ENCODE assay signal across 15 cellular contexts in the genomic region with DNA sequence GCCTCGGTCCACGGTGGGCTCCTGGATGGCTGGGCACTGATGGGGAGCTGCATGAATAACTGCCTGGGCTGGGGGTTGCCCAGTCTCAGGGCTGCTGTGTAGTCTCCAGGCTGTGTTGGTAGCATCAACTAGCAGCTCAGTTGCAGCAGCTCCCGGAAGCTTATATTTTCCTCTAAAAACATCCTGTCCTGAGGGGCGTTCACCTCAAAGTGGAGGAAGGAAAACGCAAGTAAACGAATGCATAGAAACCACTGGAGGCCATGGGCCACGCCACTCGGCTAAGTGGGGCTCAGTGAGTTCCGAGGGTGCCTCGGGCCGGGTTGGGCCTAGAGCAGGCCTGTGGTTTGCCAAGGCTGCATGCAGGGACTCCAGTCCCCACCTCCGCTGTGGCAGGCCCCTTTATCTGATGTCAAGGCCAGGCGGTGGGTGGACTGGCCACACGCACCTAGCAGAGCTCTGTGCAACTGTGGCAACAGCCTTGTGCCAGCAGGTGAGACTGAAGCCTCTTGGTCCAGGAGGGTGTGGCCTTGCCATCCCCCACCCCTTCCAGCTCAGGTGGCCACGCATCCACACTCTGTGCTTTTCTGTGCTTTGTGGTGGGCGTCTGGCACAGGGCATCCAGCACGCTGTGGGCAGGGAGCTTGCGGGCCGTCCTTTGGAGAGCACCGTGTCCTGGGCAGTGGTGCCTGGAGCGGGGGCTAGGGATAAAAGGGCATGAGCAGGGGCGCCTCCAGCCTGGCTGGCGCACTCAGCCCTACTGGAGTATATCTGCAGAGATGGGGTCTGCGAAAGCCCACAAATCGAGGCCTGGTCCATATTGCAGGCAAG. TPM values are rescaled to one million over a fixed set of nuclear protein-coding genes. Genes with fewer than 3 reads are reported as not detected.
DNase-seq lines count a peak whose midpoint lies in the region; ATAC-seq and TF ChIP-seq lines count a peak whose summit lies in the region.
"Had no signal": no experiment of that assay in that cellular context is flagged by ENCODE, and none has a peak within 500 bp of the region (broad histone marks: within the 10 kb centered on the region; RNA-seq: fewer than 3 reads in every experiment).

No MANE protein-coding gene starts in this region.

- DNase-seq in activated gamma-delta T cell treated with Interleukin-2 at 50 U/mL for 16 hours (peak; percentile 50), activated gamma-delta T cell (lab: John Stamatoyannopoulos, UW) (no peak), chondrocyte (ENCODE audit: low spot score) (peak; percentile 72), left colon (no peak), dermis blood vessel endothelial cell (no peak), NCI-H1092 (lab: John Stamatoyannopoulos, UW) (no peak)
- no peak for DNase-seq in T-helper 2 cell treated with Interferon-gamma antibody and Interleukin-4, amounts not matched to agents 5 μg/mL and 100 μg/mL, for 36 hours (ENCODE audit: low spot score)
- DNase-seq in stimulated activated effector memory CD8-positive, alpha-beta T cell treated with anti-CD3 and anti-CD28 coated beads, Interleukin-12 subunit alpha, Interleukin-12 subunit beta, amount 100 ng/mL, for 72 hours (ENCODE audit: low spot score in 2 of 2): no peak
- DNase-seq: HCEC 1CT, hypothalamus, NCI-H2081, NCI-H69, uterus had no signal

- H3K4me3 Mint-ChIP-seq in T-helper 2 cell treated with Interferon-gamma antibody and Interleukin-4, amounts not matched to agents 5 μg/mL and 100 μg/mL, for 36 hours: peak overlapping the region; percentile 81
- no peak overlapping the region for H3K4me3 Mint-ChIP-seq in chondrocyte (ENCODE audit: unreplicated experiment)
- peak overlapping the region; percentile 50 for H3K4me3 Mint-ChIP-seq in stimulated activated effector memory CD8-positive, alpha-beta T cell treated with anti-CD3 and anti-CD28 coated beads, Interleukin-12 subunit alpha, Interleukin-12 subunit beta, amount 100 ng/mL, for 72 hours
- H3K4me3 Mint-ChIP-seq: brain had no signal

- H3K9me3 Mint-ChIP-seq in T-helper 2 cell treated with Interferon-gamma antibody and Interleukin-4, amounts not matched to agents 5 μg/mL and 100 μg/mL, for 36 hours: no peaks in the 10 kb centered on the region
- H3K9me3 Mint-ChIP-seq in chondrocyte (ENCODE audit: low read depth): no peaks in the 10 kb centered on the region
- no peaks in the 10 kb centered on the region for H3K9me3 Mint-ChIP-seq in stimulated activated effector memory CD8-positive, alpha-beta T cell treated with anti-CD3 and anti-CD28 coated beads, Interleukin-12 subunit alpha, Interleukin-12 subunit beta, amount 100 ng/mL, for 72 hours
- H3K9me3 Mint-ChIP-seq: brain had no signal

- peak overlapping the region; percentile 83 for H3K27ac Mint-ChIP-seq in T-helper 2 cell treated with Interferon-gamma antibody and Interleukin-4, amounts not matched to agents 5 μg/mL and 100 μg/mL, for 36 hours
- no peak overlapping the region for H3K27ac Mint-ChIP-seq in chondrocyte (ENCODE audit: unreplicated experiment)
- peak overlapping the region; percentile 43 for H3K27ac Mint-ChIP-seq in stimulated activated effector memory CD8-positive, alpha-beta T cell treated with anti-CD3 and anti-CD28 coated beads, Interleukin-12 subunit alpha, Interleukin-12 subunit beta, amount 100 ng/mL, for 72 hours

- no peak for ATAC-seq in stimulated activated effector memory CD8-positive, alpha-beta T cell treated with anti-CD3 and anti-CD28 coated beads, Interleukin-12 subunit alpha, Interleukin-12 subunit beta, amount 100 ng/mL, for 72 hours
- no peak for ATAC-seq in left colon
- ATAC-seq: left cardiac atrium had no signal

- H3K27me3 Mint-ChIP-seq in T-helper 2 cell treated with Interferon-gamma antibody and Interleukin-4, amounts not matched to agents 5 μg/mL and 100 μg/mL, for 36 hours (ENCODE audit: low read depth): peaks cover 2% of the 10 kb centered on the region
- no peaks in the 10 kb centered on the region for H3K27me3 Mint-ChIP-seq in chondrocyte (ENCODE audit: low read depth)

- no peak for TF ChIP-seq CTCF in chondrocyte (IDR thresholded peaks at IDR 0.05)

- peaks cover 19% of the 10 kb centered on the region for H3K36me3 Mint-ChIP-seq in T-helper 2 cell treated with Interferon-gamma antibody and Interleukin-4, amounts not matched to agents 5 μg/mL and 100 μg/mL, for 36 hours (ENCODE audit: low read depth)
- peaks cover 3% of the 10 kb centered on the region for H3K36me3 Mint-ChIP-seq in chondrocyte (ENCODE audit: low read depth)
- peaks cover 29% of the 10 kb centered on the region for H3K36me3 Mint-ChIP-seq in stimulated activated effector memory CD8-positive, alpha-beta T cell treated with anti-CD3 and anti-CD28 coated beads, Interleukin-12 subunit alpha, Interleukin-12 subunit beta, amount 100 ng/mL, for 72 hours
- H3K36me3 Mint-ChIP-seq: brain had no signal

- peaks cover 47% of the 10 kb centered on the region for H3K4me1 Mint-ChIP-seq in T-helper 2 cell treated with Interferon-gamma antibody and Interleukin-4, amounts not matched to agents 5 μg/mL and 100 μg/mL, for 36 hours (ENCODE audit: low read depth)
- peaks cover 30% of the 10 kb centered on the region for H3K4me1 Mint-ChIP-seq in chondrocyte (ENCODE audit: low read depth)
- peaks cover 97% of the 10 kb centered on the region for H3K4me1 Mint-ChIP-seq in stimulated activated effector memory CD8-positive, alpha-beta T cell treated with anti-CD3 and anti-CD28 coated beads, Interleukin-12 subunit alpha, Interleukin-12 subunit beta, amount 100 ng/mL, for 72 hours

- intact Hi-C loops in left colon (cut with DNase I, micrococcal nuclease): no loop called here

RNA-seq across cellular contexts. Expression of gene TCF7, which starts 15.1 kb away (rescaled TPM):
- 0.53 to 1.2 TPM (median 0.55 TPM) in 3 replicates for total RNA-seq in chondrocyte
- 1 to 10 TPM; 3.0 to 6.0 TPM for total RNA-seq in left colon
- 0.19 and 0.34 TPM in 2 replicates for total RNA-seq in dermis blood vessel endothelial cell

RNA-seq across cellular contexts. Expression of gene SKP1, which starts 47.1 kb away (rescaled TPM):
- total RNA-seq in chondrocyte (248 to 338 TPM (median 256 TPM) in 3 replicates), left colon (100 to 1,000 TPM; 242 to 273 TPM), dermis blood vessel endothelial cell (172 and 393 TPM in 2 replicates)

Comparison
In these comparisons a context has a peak if more than half of its experiments do, and no peak if none do; other contexts are left out.
1. DNase-seq: peak in activated gamma-delta T cell treated with Interleukin-2 at 50 U/mL for 16 hours (single experiment) and chondrocyte (single experiment); none in activated gamma-delta T cell (single experiment), T-helper 2 cell treated with Interferon-gamma antibody and Interleukin-4, amounts not matched to agents 5 μg/mL and 100 μg/mL, for 36 hours (single experiment), stimulated activated effector memory CD8-positive, alpha-beta T cell treated with anti-CD3 and anti-CD28 coated beads, Interleukin-12 subunit alpha, Interleukin-12 subunit beta, amount 100 ng/mL, for 72 hours (0 of 2), left colon (0 of 2), dermis blood vessel endothelial cell (single experiment) and NCI-H1092 (single experiment).